In genomic region chr1:13809461-13810159, GRCh38 we compare ENCODE assay signal across 13 cellular contexts.
DNase-seq lines count a peak whose midpoint lies in the region; ATAC-seq and TF ChIP-seq lines count a peak whose summit lies in the region.
"Had no signal": no experiment of that assay in that cellular context is flagged by ENCODE, and none has a peak within 500 bp of the region (broad histone marks: within the 10 kb centered on the region; RNA-seq: fewer than 3 reads in every experiment).

No MANE protein-coding gene starts in this region.

- H3K27ac Mint-ChIP-seq in CD8-positive, alpha-beta memory T cell, result peak overlapping the region in 7 of 8 donors; percentile 30 to 75 (median 54)

- H3K79me2 ChIP-seq in PC-3 (ENCODE audit: low read length) (no peaks in the 10 kb centered on the region), mammary epithelial cell (ENCODE audit: insufficient read depth, low read length) (no peaks in the 10 kb centered on the region), smooth muscle cell (ENCODE audit: low read depth) (no peaks in the 10 kb centered on the region)

- H3K9me2 ChIP-seq in PC-3 (replicated peaks; ENCODE audit: low read length), result no peaks in the 10 kb centered on the region

- peaks cover 52 to 73% (median 52%) of the 10 kb centered on the region in 3 donors for H3K4me1 Mint-ChIP-seq in CD8-positive, alpha-beta memory T cell

- in situ Hi-C loops in mammary epithelial cell (cut with MboI; ENCODE audit: low sequenced_read_pairs in 2 of 2), result no loop called here

- H3K27me3 Mint-ChIP-seq in CD8-positive, alpha-beta memory T cell, result peaks cover 0 to 2% of the 10 kb centered on the region in 2 donors
- H3K27me3 Mint-ChIP-seq: activated B cell treated with CpG ODN at 0.5 μM for 24 hours had no signal

- no peaks in the 10 kb centered on the region for H3K36me3 ChIP-seq in CD8-positive, alpha-beta memory T cell (ENCODE audit: insufficient read depth, low read length)
- H3K36me3 ChIP-seq in PC-3 (ENCODE audit: low read depth, low read length), result no peaks in the 10 kb centered on the region
- H3K36me3 ChIP-seq in mammary epithelial cell (ENCODE audit: insufficient read depth, low read length), result no peaks in the 10 kb centered on the region
- H3K36me3 ChIP-seq in smooth muscle cell (ENCODE audit: low read depth), result no peaks in the 10 kb centered on the region

- TF ChIP-seq CTCF in C4-2B (conservative IDR thresholded peaks at IDR 0.05) (peak; percentile 7; the same call in 1 of the 2 replicates), PC-3 (conservative IDR thresholded peaks at IDR 0.05; ENCODE audit: low read depth, low read length) (0 out of 2 replicates have a peak, but pooled peaks have one; percentile 12), fibroblast of the aortic adventitia (IDR thresholded peaks at IDR 0.05; ENCODE audit: insufficient read depth, low read length) (no peak), mammary epithelial cell (conservative IDR thresholded peaks at IDR 0.05 in 1 of 2, IDR thresholded peaks at IDR 0.05 in 1 of 2; ENCODE audit: extremely low read depth in 1 of 2, insufficient read depth in 1 of 2, low read depth in 1 of 2, low read length in 2 of 2) (no peak), smooth muscle cell (IDR thresholded peaks at IDR 0.05; ENCODE audit: borderline replicate concordance, insufficient read depth, poor library complexity, severe bottlenecking) (no peak)

- H3K4me2 ChIP-seq in PC-3 (ENCODE audit: low read length), result no peak overlapping the region
- no peak overlapping the region for H3K4me2 ChIP-seq in mammary epithelial cell (ENCODE audit: insufficient read depth, low read depth, low read length)
- H3K4me2 ChIP-seq in smooth muscle cell, result no peak overlapping the region

- POLR2A ChIA-PET in CD8-positive, alpha-beta memory T cell (lab: Charles Lee), result no interaction called here
- POLR2A ChIA-PET in PC-3 (lab: Charles Lee; ENCODE audit: unreplicated experiment), result no interaction called here

- H3K9ac ChIP-seq in PC-3 (ENCODE audit: low read length) (no peak overlapping the region), mammary epithelial cell (ENCODE audit: insufficient read depth, low read length) (no peak overlapping the region), smooth muscle cell (ENCODE audit: low read depth) (no peak overlapping the region)

- H3K9me3 Mint-ChIP-seq in CD8-positive, alpha-beta memory T cell, result no peaks in the 10 kb centered on the region
- H3K9me3 Mint-ChIP-seq: activated B cell treated with CpG ODN at 0.5 μM for 24 hours had no signal

- dilution Hi-C loops in mammary epithelial cell (cut with HindIII; ENCODE audit: low sequenced_read_pairs), result no loop called here

- H3K27me3 ChIP-seq in CD8-positive, alpha-beta memory T cell (ENCODE audit: insufficient read depth, low read length, poor library complexity, severe bottlenecking), result no peaks in the 10 kb centered on the region
- H3K27me3 ChIP-seq in PC-3 (ENCODE audit: low read length) (no peaks in the 10 kb centered on the region), mammary epithelial cell (ENCODE audit: insufficient read depth, low read length) (no peaks in the 10 kb centered on the region), smooth muscle cell (ENCODE audit: low read depth) (no peaks in the 10 kb centered on the region)

- no peaks in the 10 kb centered on the region for H3K9me3 ChIP-seq in CD8-positive, alpha-beta memory T cell (ENCODE audit: low read length)
- H3K9me3 ChIP-seq in PC-3 (ENCODE audit: low read length) (no peaks in the 10 kb centered on the region), mammary epithelial cell (replicated peaks; ENCODE audit: insufficient read depth, low read length) (no peaks in the 10 kb centered on the region), smooth muscle cell (replicated peaks; ENCODE audit: low read depth) (no peaks in the 10 kb centered on the region)
- H3K9me3 ChIP-seq: mucosa of descending colon, psoas muscle had no signal

- peak overlapping the region in 1 of 7 donors; percentile 54 for H3K4me3 Mint-ChIP-seq in CD8-positive, alpha-beta memory T cell
- H3K4me3 Mint-ChIP-seq: activated B cell treated with CpG ODN at 0.5 μM for 24 hours had no signal

- DNase-seq in CD8-positive, alpha-beta memory T cell, result peak in 1 of 5 donors; percentile 58
- DNase-seq in PC-3 (no peak), fibroblast of the aortic adventitia (ENCODE audit: low read depth) (peak; percentile 19), mammary epithelial cell (no peak), GF-D8 (lab: John Stamatoyannopoulos, UW) (no peak), smooth muscle cell (lab: John Stamatoyannopoulos, UW; ENCODE audit: unreplicated experiment) (no peak)
- DNase-seq: activated B cell treated with CpG ODN at 0.5 μM for 24 hours, DMS 273 treated with DMSO at 0.1 percent for 48 hours, Kasumi-1, mucosa of descending colon had no signal

- H4K20me1 ChIP-seq in PC-3 (ENCODE audit: low read length) (no peaks in the 10 kb centered on the region), mammary epithelial cell (ENCODE audit: insufficient read depth, low read length) (no peaks in the 10 kb centered on the region), smooth muscle cell (ENCODE audit: low read depth) (peaks cover 84% of the 10 kb centered on the region)

- H3F3A ChIP-seq in PC-3 (ENCODE audit: low read length, unreplicated experiment) (no peaks in the 10 kb centered on the region), smooth muscle cell (ENCODE audit: low read depth) (no peaks in the 10 kb centered on the region)

- peaks cover 0 to 41% (median 7%) of the 10 kb centered on the region in 3 donors for H3K36me3 Mint-ChIP-seq in CD8-positive, alpha-beta memory T cell

- WGBS in mammary epithelial cell (ENCODE audit: low coverage, missing lambda C conversion rate), result 84% methylated on average over 15 of the region's 15 CpGs
- WGBS in smooth muscle cell (ENCODE audit: low lambda C conversion rate), result 85% methylated on average over 15 of the region's 15 CpGs

- intact Hi-C loops in PC-3 (cut with micrococcal nuclease) (no loop called here), mammary epithelial cell (cut with micrococcal nuclease) (loop anchor here (5.0 kb wide), 1 partner anchor 142 kb away; no protein-coding TSS in a partner anchor)

- no peak overlapping the region for H3K4me3 ChIP-seq in CD8-positive, alpha-beta memory T cell (ENCODE audit: low read length)
- H3K4me3 ChIP-seq in PC-3 (ENCODE audit: low read length) (no peak overlapping the region), fibroblast of the aortic adventitia (ENCODE audit: low read depth, low read length) (no peak overlapping the region), mammary epithelial cell (replicated peaks in 1 of 3; ENCODE audit: insufficient read depth in 1 of 3, low read depth in 2 of 3, low read length in 3 of 3) (no peak overlapping the region), smooth muscle cell (no peak overlapping the region)
- H3K4me3 ChIP-seq: coronary artery, mucosa of descending colon, psoas muscle had no signal

- no peak; the same call in 1 of the 2 replicates for ATAC-seq in PC-3
- ATAC-seq: mucosa of descending colon had no signal

- no peak overlapping the region for H2AFZ ChIP-seq in PC-3 (ENCODE audit: low read length)
- no peak overlapping the region for H2AFZ ChIP-seq in mammary epithelial cell (ENCODE audit: low read depth, low read length)
- no peak overlapping the region for H2AFZ ChIP-seq in smooth muscle cell (ENCODE audit: low read depth)

- peaks cover 7% of the 10 kb centered on the region for H3K4me1 ChIP-seq in CD8-positive, alpha-beta memory T cell (ENCODE audit: insufficient read depth, low read length)
- H3K4me1 ChIP-seq in PC-3 (ENCODE audit: insufficient read depth, low read length) (no peaks in the 10 kb centered on the region), mammary epithelial cell (ENCODE audit: insufficient read depth, low read length) (no peaks in the 10 kb centered on the region), smooth muscle cell (ENCODE audit: low read depth) (no peaks in the 10 kb centered on the region)

- H3K27ac ChIP-seq in C4-2B, result no peak overlapping the region
- no peak overlapping the region for H3K27ac ChIP-seq in CD8-positive, alpha-beta memory T cell (ENCODE audit: low read depth, low read length)
- H3K27ac ChIP-seq in PC-3 (ENCODE audit: low read length), result no peak overlapping the region
- no peak overlapping the region for H3K27ac ChIP-seq in mammary epithelial cell (ENCODE audit: insufficient read depth, low read depth, low read length)
- H3K27ac ChIP-seq in smooth muscle cell (ENCODE audit: low read depth), result no peak overlapping the region
- H3K27ac ChIP-seq: coronary artery, psoas muscle had no signal

- CTCF ChIA-PET in CD8-positive, alpha-beta memory T cell (lab: Charles Lee), result no interaction called here
- CTCF ChIA-PET in PC-3 (lab: Charles Lee) (no interaction called here), mammary epithelial cell (lab: Charles Lee; ENCODE audit: low non-redundant PET) (no interaction called here)

- BruUV-seq in PC-3 (replicated peaks; lab: Mats Ljungman, UMichigan), result no TSS peak
- no TSS peak for BruUV-seq in mammary epithelial cell (replicated peaks; lab: Mats Ljungman, UMichigan)

Comparison
In these comparisons a context has a peak if more than half of its experiments do, and no peak if none do; other contexts are left out.
1. CTCF ChIP-seq: peak in C4-2B (single experiment) and PC-3 (single experiment); none in fibroblast of the aortic adventitia (single experiment), mammary epithelial cell (0 of 2) and smooth muscle cell (single experiment).